In genomic region chr17:77101521-77102410, GRCh38 we compare ENCODE assay signal across 1 cellular context.
TF ChIP-seq lines count a peak whose summit lies in the region.

No MANE protein-coding gene starts in this region.

TF ChIP-seq in HepG2, 621 proteins besides CTCF, POLR2A, EP300 and RAD21 (continued from another document and continues in another):
- no peak for TF ChIP-seq IRF1 (CRISPR knock-in tag; IDR thresholded peaks at IDR 0.05; ENCODE audit: low read depth)
- no peak for TF ChIP-seq TBL1XR1 (IDR thresholded peaks at IDR 0.05; ENCODE audit: borderline replicate concordance, low read length, partially characterized antibody)
- TF ChIP-seq TSC22D2 (CRISPR knock-in tag; IDR thresholded peaks at IDR 0.05; ENCODE audit: borderline replicate concordance): no peak
- TF ChIP-seq ETV5 (CRISPR knock-in tag; IDR thresholded peaks at IDR 0.05; ENCODE audit: borderline replicate concordance): no peak; the same call in 1 of the 2 replicates
- no peak for TF ChIP-seq SIX4 (CRISPR knock-in tag; IDR thresholded peaks at IDR 0.05)
- TF ChIP-seq, protein P1, sequence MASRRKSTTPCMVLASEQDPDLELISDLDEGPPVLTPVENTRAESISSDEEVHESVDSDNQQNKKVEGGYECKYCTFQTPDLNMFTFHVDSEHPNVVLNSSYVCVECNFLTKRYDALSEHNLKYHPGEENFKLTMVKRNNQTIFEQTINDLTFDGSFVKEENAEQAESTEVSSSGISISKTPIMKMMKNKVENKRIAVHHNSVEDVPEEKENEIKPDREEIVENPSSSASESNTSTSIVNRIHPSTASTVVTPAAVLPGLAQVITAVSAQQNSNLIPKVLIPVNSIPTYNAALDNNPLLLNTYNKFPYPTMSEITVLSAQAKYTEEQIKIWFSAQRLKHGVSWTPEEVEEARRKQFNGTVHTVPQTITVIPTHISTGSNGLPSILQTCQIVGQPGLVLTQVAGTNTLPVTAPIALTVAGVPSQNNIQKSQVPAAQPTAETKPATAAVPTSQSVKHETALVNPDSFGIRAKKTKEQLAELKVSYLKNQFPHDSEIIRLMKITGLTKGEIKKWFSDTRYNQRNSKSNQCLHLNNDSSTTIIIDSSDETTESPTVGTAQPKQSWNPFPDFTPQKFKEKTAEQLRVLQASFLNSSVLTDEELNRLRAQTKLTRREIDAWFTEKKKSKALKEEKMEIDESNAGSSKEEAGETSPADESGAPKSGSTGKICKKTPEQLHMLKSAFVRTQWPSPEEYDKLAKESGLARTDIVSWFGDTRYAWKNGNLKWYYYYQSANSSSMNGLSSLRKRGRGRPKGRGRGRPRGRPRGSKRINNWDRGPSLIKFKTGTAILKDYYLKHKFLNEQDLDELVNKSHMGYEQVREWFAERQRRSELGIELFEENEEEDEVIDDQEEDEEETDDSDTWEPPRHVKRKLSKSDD (CRISPR knock-in tag; IDR thresholded peaks at IDR 0.05; ENCODE audit: low read depth): no peak
- TF ChIP-seq, protein P2, sequence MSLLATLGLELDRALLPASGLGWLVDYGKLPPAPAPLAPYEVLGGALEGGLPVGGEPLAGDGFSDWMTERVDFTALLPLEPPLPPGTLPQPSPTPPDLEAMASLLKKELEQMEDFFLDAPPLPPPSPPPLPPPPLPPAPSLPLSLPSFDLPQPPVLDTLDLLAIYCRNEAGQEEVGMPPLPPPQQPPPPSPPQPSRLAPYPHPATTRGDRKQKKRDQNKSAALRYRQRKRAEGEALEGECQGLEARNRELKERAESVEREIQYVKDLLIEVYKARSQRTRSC (CRISPR knock-in tag; IDR thresholded peaks at IDR 0.05; ENCODE audit: low read depth): no peak
- TF ChIP-seq PLSCR1 (CRISPR knock-in tag; IDR thresholded peaks at IDR 0.05; ENCODE audit: borderline replicate concordance): no peak
- no peak for TF ChIP-seq ZNF512 (CRISPR knock-in tag; IDR thresholded peaks at IDR 0.05)
- no peak for TF ChIP-seq ZNF496 (CRISPR knock-in tag; IDR thresholded peaks at IDR 0.05; ENCODE audit: insufficient replicate concordance)
- no peak for TF ChIP-seq ZNF484 (CRISPR knock-in tag; IDR thresholded peaks at IDR 0.05; ENCODE audit: borderline replicate concordance, low read depth)
- no peak for TF ChIP-seq ZNF782 (CRISPR knock-in tag; IDR thresholded peaks at IDR 0.05; ENCODE audit: borderline replicate concordance)
- no peak for TF ChIP-seq NFYC (CRISPR knock-in tag; IDR thresholded peaks at IDR 0.05)
- no peak for TF ChIP-seq ZNF569 (CRISPR knock-in tag; IDR thresholded peaks at IDR 0.05; ENCODE audit: borderline replicate concordance)
- TF ChIP-seq ISL2 (CRISPR knock-in tag; IDR thresholded peaks at IDR 0.05): peak; percentile 56; the same call in 1 of the 2 replicates
- TF ChIP-seq, protein P3, sequence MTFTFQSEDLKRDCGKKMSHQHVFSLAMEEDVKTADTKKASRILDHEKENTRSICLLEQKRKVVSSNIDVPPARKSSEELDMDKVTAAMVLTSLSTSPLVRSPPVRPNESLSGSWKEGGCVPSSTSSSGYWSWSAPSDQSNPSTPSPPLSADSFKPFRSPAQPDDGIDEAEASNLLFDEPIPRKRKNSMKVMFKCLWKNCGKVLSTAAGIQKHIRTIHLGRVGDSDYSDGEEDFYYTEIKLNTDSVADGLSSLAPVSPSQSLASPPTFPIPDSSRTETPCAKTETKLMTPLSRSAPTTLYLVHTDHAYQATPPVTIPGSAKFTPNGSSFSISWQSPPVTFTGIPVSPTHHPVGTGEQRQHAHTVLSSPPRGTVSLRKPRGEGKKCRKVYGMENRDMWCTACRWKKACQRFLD (CRISPR knock-in tag; IDR thresholded peaks at IDR 0.05; ENCODE audit: borderline replicate concordance): no peak; the same call in 1 of the 2 replicates
- no peak for TF ChIP-seq ZNF567 (CRISPR knock-in tag; IDR thresholded peaks at IDR 0.05; ENCODE audit: borderline replicate concordance)
- TF ChIP-seq, protein P4, sequence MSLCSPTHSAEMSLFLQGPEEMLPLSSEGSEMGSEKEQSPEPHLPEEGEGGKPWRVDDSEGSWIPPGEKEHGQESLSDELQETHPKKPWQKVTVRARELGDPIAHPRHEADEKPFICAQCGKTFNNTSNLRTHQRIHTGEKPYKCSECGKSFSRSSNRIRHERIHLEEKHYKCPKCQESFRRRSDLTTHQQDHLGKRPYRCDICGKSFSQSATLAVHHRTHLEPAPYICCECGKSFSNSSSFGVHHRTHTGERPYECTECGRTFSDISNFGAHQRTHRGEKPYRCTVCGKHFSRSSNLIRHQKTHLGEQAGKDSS (CRISPR knock-in tag; IDR thresholded peaks at IDR 0.05; ENCODE audit: borderline replicate concordance, low read depth): no peak
- TF ChIP-seq CEBPB (IDR thresholded peaks at IDR 0.05; ENCODE audit: borderline replicate concordance, low read depth, low read length): no peak
- no peak for TF ChIP-seq RFX1 (IDR thresholded peaks at IDR 0.05)
- no peak for TF ChIP-seq HNRNPUL1 (IDR thresholded peaks at IDR 0.05; ENCODE audit: low read depth, low read length)
- TF ChIP-seq YEATS4 (CRISPR knock-in tag; IDR thresholded peaks at IDR 0.05; ENCODE audit: borderline replicate concordance): no peak; the same call in 1 of the 2 replicates
- peak; percentile 69 for TF ChIP-seq ASH2L (IDR thresholded peaks at IDR 0.05; ENCODE audit: insufficient read length, low read depth, low read length)
- no peak for TF ChIP-seq SRSF4 (IDR thresholded peaks at IDR 0.05; ENCODE audit: low read depth, low read length, poor library complexity, severe bottlenecking)
- TF ChIP-seq ERF (CRISPR knock-in tag; IDR thresholded peaks at IDR 0.05): no peak
- peak; percentile 35; the same call in 1 of the 2 replicates for TF ChIP-seq ZBTB7A (CRISPR knock-in tag; IDR thresholded peaks at IDR 0.05)
- TF ChIP-seq HDAC6 (IDR thresholded peaks at IDR 0.05; ENCODE audit: low read depth, low read length): no peak
- TF ChIP-seq ZNF251 (CRISPR knock-in tag; IDR thresholded peaks at IDR 0.05): no peak
- TF ChIP-seq KLF16 (CRISPR knock-in tag; IDR thresholded peaks at IDR 0.05): no peak
- no peak for TF ChIP-seq MEIS2 (CRISPR knock-in tag; IDR thresholded peaks at IDR 0.05)
- no peak for TF ChIP-seq WIZ (CRISPR knock-in tag; IDR thresholded peaks at IDR 0.05)
- TF ChIP-seq YEATS2 (CRISPR knock-in tag; IDR thresholded peaks at IDR 0.05; ENCODE audit: borderline replicate concordance): peak; percentile 40; the same call in 1 of the 2 replicates
- no peak for TF ChIP-seq ZNF362 (CRISPR knock-in tag; IDR thresholded peaks at IDR 0.05; ENCODE audit: borderline replicate concordance)
- no peak for TF ChIP-seq SP5 (CRISPR knock-in tag; IDR thresholded peaks at IDR 0.05; ENCODE audit: borderline replicate concordance, low read depth)
- TF ChIP-seq ZFP41 (CRISPR knock-in tag; IDR thresholded peaks at IDR 0.05; ENCODE audit: borderline replicate concordance): no peak
- no peak for TF ChIP-seq TCF7L2 (IDR thresholded peaks at IDR 0.05; ENCODE audit: low read depth, low read length)
- TF ChIP-seq ZNF329 (CRISPR knock-in tag; IDR thresholded peaks at IDR 0.05; ENCODE audit: low read depth): no peak
- TF ChIP-seq KDM1A (CRISPR knock-in tag; IDR thresholded peaks at IDR 0.05): no peak
- TF ChIP-seq, protein P5, sequence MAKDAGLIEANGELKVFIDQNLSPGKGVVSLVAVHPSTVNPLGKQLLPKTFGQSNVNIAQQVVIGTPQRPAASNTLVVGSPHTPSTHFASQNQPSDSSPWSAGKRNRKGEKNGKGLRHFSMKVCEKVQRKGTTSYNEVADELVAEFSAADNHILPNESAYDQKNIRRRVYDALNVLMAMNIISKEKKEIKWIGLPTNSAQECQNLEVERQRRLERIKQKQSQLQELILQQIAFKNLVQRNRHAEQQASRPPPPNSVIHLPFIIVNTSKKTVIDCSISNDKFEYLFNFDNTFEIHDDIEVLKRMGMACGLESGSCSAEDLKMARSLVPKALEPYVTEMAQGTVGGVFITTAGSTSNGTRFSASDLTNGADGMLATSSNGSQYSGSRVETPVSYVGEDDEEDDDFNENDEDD (CRISPR knock-in tag; IDR thresholded peaks at IDR 0.05; ENCODE audit: borderline replicate concordance): no peak
- no peak; the same call in 1 of the 2 replicates for TF ChIP-seq ZNF512B (CRISPR knock-in tag; IDR thresholded peaks at IDR 0.05; ENCODE audit: borderline replicate concordance)
- no peak for TF ChIP-seq BHLHE40 (IDR thresholded peaks at IDR 0.05; ENCODE audit: low read length)
- TF ChIP-seq ZNF280D (CRISPR knock-in tag; IDR thresholded peaks at IDR 0.05): no peak
- TF ChIP-seq HNRNPK (IDR thresholded peaks at IDR 0.05; ENCODE audit: low read depth, low read length, poor library complexity, severe bottlenecking): no peak
- TF ChIP-seq ZFP37 (CRISPR knock-in tag; IDR thresholded peaks at IDR 0.05; ENCODE audit: borderline replicate concordance): no peak
- TF ChIP-seq BORCS8-MEF2B (CRISPR knock-in tag; IDR thresholded peaks at IDR 0.05): no peak
- no peak for TF ChIP-seq HOXD1 (CRISPR knock-in tag; IDR thresholded peaks at IDR 0.05)
- no peak for TF ChIP-seq ZNF777 (CRISPR knock-in tag; IDR thresholded peaks at IDR 0.05)
- no peak for TF ChIP-seq MAFG (CRISPR knock-in tag; IDR thresholded peaks at IDR 0.05)
- no peak for TF ChIP-seq ZSCAN12 (CRISPR knock-in tag; IDR thresholded peaks at IDR 0.05)
- TF ChIP-seq, protein P6, sequence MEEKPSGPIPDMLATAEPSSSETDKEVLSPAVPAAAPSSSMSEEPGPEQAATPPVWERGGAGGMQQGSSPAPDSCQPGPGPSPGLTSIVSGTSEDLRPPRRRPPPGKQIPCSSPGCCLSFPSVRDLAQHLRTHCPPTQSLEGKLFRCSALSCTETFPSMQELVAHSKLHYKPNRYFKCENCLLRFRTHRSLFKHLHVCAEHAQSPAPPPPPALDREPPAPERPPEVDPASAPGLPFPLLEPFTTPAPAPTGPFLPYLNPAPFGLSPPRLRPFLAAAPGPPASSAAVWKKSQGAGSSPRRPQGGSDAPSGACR (CRISPR knock-in tag; IDR thresholded peaks at IDR 0.05): no peak
